ENCODE assay signal across 13 cellular contexts in the genomic region with DNA sequence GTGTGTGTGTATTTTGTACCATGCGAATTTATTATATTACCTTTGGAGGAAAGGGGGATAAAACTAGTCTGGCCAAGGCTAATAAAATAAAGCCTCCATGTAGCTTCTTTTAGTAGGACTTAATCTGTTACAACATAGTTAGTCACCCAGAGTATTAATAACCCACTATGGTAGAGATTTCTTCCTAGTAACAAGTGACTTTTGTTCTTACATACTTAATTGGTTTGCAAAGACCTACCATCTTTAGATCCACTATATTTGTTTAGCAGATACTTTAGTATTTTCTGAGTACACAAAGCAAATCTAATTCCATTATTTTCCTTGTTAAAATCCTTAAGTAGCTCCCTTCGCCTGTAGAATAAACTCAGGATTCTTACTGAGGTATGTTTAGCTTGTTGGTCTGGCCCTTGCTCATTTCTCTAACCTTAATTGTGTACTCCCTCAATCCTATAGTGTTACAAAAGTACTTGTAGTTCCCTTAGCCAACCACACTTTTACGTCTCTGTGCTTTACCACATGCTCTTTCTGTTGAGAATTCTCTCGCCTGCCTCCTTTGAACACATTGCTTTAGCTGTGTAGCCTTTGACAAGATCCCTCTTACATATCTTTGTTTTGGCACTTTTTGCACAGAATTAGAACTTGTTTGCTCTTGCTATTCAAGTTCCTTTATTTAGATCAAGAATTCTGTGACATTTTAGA. TPM values are rescaled to one million over a fixed set of nuclear protein-coding genes. Genes with fewer than 3 reads are reported as not detected.
A peak's percentile ranks its signal among the peaks of the same experiment; 100 is the strongest.
DNase-seq lines count a peak whose midpoint lies in the region; TF ChIP-seq lines count a peak whose summit lies in the region.
"Had no signal": no experiment of that assay in that cellular context is flagged by ENCODE, and none has a peak within 500 bp of the region (broad histone marks: within the 10 kb centered on the region; RNA-seq: fewer than 3 reads in every experiment).

No MANE protein-coding gene starts in this region.

- TF ChIP-seq CTCF in fibroblast of the aortic adventitia (IDR thresholded peaks at IDR 0.05; ENCODE audit: insufficient read depth, low read length) (no peak), GM10248 (IDR thresholded peaks at IDR 0.05; ENCODE audit: control extremely low read depth, extremely low read depth, low read depth, missing control alignments) (no peak)

- peaks cover 21 to 28% (median 21%) of the 10 kb centered on the region in 3 donors for H3K4me1 ChIP-seq in skeletal muscle tissue (ENCODE audit: control insufficient read depth in 3 of 3, insufficient read depth in 3 of 3, low read length in 3 of 3)

- H3K27ac ChIP-seq in skeletal muscle tissue (ENCODE audit: low read depth, low read length), result peak overlapping the region; percentile 64

- POLR2A ChIA-PET in GM10248 (lab: Yijun Ruan, JAX), result interaction anchor here (1.4 kb wide), 1 partner anchor 24 kb away, joined by 4 read pairs; no protein-coding TSS in a partner anchor

- no peaks in the 10 kb centered on the region for H3K9me3 ChIP-seq in skeletal muscle tissue (ENCODE audit: control insufficient read depth in 3 of 3, low read length in 3 of 3)
- H3K9me3 ChIP-seq: esophagus squamous epithelium had no signal

- peaks cover 3 to 16% (median 11%) of the 10 kb centered on the region in 3 donors for H3K36me3 ChIP-seq in skeletal muscle tissue (ENCODE audit: control insufficient read depth in 3 of 3, insufficient read depth in 3 of 3, low read length in 3 of 3)

- CTCF ChIA-PET in GM10248 (lab: Yijun Ruan, JAX), result interaction anchor here (0.8 to 2.1 kb wide), 2 partner anchors 23 to 39 kb away, joined by 3 to 7 read pairs; no protein-coding TSS in a partner anchor

- H3K9ac ChIP-seq in skeletal muscle tissue (ENCODE audit: low read depth in 1 of 3, low read length in 3 of 3), result peak overlapping the region in 1 of 3 donors; percentile 48

- DNase-seq in DMS 273 (lab: John Stamatoyannopoulos, UW; ENCODE audit: unreplicated experiment) (peak; percentile 9), DMS 273 treated with DMSO at 0.1 percent for 48 hours (lab: John Stamatoyannopoulos, UW) (no peak), RPMI7951 (ENCODE audit: low read depth) (peak; percentile 13), fibroblast of the aortic adventitia (ENCODE audit: low read depth) (peak; percentile 60), GM10248 (ENCODE audit: extremely low spot score) (no peak)
- DNase-seq in stimulated activated naive CD4-positive, alpha-beta T cell (lab: John Stamatoyannopoulos, UW), result no peak
- no peak for DNase-seq in effector CD4-positive, alpha-beta T cell
- DNase-seq: 8988T, esophagus squamous epithelium, NCI-H1092, occipital lobe, SHP77 treated with DMSO at 0.1 percent for 48 hours had no signal

- no peaks in the 10 kb centered on the region for H3K27me3 ChIP-seq in skeletal muscle tissue (ENCODE audit: control insufficient read depth in 3 of 3, insufficient read depth in 3 of 3, low read length in 3 of 3)
- H3K27me3 ChIP-seq: esophagus squamous epithelium had no signal

- H3K4me3 ChIP-seq in fibroblast of the aortic adventitia (ENCODE audit: low read depth, low read length) (no peak overlapping the region), skeletal muscle tissue (ENCODE audit: low read length in 3 of 3) (no peak overlapping the region)
- H3K4me3 ChIP-seq: esophagus squamous epithelium had no signal

RNA-seq across cellular contexts. Expression of a gene that starts 23.6 kb away (rescaled TPM):
- 250 and 286 TPM in 2 replicates for total RNA-seq in RPMI7951 (2014; rRNA removed; shearing (Covaris generic))
- total RNA-seq in fibroblast of the aortic adventitia (ENCODE audit: low replicate concordance) (487 and 798 TPM in 2 replicates), skeletal muscle tissue (236 TPM)

Comparison
In these comparisons a context has a peak if more than half of its experiments do, and no peak if none do; other contexts are left out.
1. DNase-seq: peak in DMS 273 (single experiment), RPMI7951 (single experiment) and fibroblast of the aortic adventitia (single experiment); none in DMS 273 treated with DMSO at 0.1 percent for 48 hours (single experiment), stimulated activated naive CD4-positive, alpha-beta T cell (0 of 6), GM10248 (single experiment) and effector CD4-positive, alpha-beta T cell (single experiment).